17 cellular contexts compared by ENCODE assay signal in the genomic region with DNA sequence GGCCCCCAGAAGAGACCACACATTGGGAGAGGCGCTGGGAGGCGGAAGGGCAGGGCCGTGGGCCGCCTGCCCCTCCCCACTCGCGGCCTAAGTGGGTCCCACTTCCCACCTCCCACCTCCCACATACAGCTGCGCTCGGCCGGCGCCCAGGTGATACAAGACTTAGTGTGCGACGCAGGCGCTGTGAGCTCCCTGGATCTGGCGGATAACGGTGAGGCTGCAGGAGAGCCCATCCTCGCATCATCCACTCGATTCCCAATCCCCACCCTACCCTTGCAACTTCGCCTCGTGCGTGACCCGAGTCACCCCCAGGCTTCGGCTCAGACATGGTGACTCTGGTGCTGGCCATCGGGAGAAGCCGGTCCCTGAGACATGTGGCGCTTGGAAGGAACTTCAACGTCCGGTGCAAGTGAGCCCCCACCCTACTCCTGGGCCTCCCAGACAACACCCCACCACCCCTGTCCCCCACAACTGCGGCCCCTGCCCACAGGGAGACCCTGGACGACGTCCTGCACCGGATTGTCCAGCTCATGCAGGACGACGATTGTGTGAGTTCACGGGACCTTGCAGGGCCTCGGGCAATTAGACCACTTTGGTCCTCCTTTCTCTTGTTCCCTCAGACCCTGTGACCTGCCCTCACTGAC. TPM values are rescaled to one million over a fixed set of nuclear protein-coding genes. Genes with fewer than 3 reads are reported as not detected.
DNase-seq lines count a peak whose midpoint lies in the region; ATAC-seq, FAIRE-seq and TF ChIP-seq lines count a peak whose summit lies in the region.
"Had no signal": no experiment of that assay in that cellular context is flagged by ENCODE, and none has a peak within 500 bp of the region (broad histone marks: within the 10 kb centered on the region; RNA-seq: fewer than 3 reads in every experiment).

No MANE protein-coding gene starts in this region.

- H3K27me3 ChIP-seq in parathyroid adenoma (ENCODE audit: control insufficient read depth, insufficient read depth, low read length): peaks cover 7% of the 10 kb centered on the region
- H3K27me3 ChIP-seq in Peyer's patch: peaks cover 0 to 34% of the 10 kb centered on the region in 2 donors
- H3K27me3 ChIP-seq in SJCRH30: no peaks in the 10 kb centered on the region

- H3K9ac ChIP-seq in kidney (ENCODE audit: low read length in 2 of 2) (no peak overlapping the region), parathyroid adenoma (no peak overlapping the region)
- H3K9ac ChIP-seq: GM23248 had no signal

- H3K4me2 ChIP-seq in parathyroid adenoma (ENCODE audit: low read length): no peak overlapping the region

- DNase-seq in GM10266 (ENCODE audit: extremely low spot score) (peak; percentile 27), RPMI8226 (peak; percentile 2), kidney (peak; percentile 67), NOMO-1 treated with dmso at 0.1 percent for 144 hours (lab: John Stamatoyannopoulos, UW; ENCODE audit: unreplicated experiment) (no peak), Peyer's patch (no peak), SJCRH30 (no peak)
- DNase-seq: DMS53, NCI-H1092, NCI-H146, NCI-H2081, NCI-H524, Right ventricle myocardium superior had no signal

- H3K9me3 ChIP-seq in kidney (ENCODE audit: control insufficient read depth in 1 of 2, low read length in 2 of 2): no peaks in the 10 kb centered on the region
- H3K9me3 ChIP-seq in parathyroid adenoma (ENCODE audit: control insufficient read depth, low read length): no peaks in the 10 kb centered on the region
- no peaks in the 10 kb centered on the region for H3K9me3 ChIP-seq in Peyer's patch
- H3K9me3 ChIP-seq in SJCRH30 (replicated peaks): no peaks in the 10 kb centered on the region

- H3K36me3 ChIP-seq in kidney (ENCODE audit: control insufficient read depth in 1 of 2, insufficient read depth in 2 of 2, low read length in 2 of 2): no peaks in the 10 kb centered on the region
- H3K36me3 ChIP-seq in parathyroid adenoma (ENCODE audit: control insufficient read depth, insufficient read depth, low read length): no peaks in the 10 kb centered on the region
- no peaks in the 10 kb centered on the region for H3K36me3 ChIP-seq in Peyer's patch
- no peaks in the 10 kb centered on the region for H3K36me3 ChIP-seq in SJCRH30

- no peak for ATAC-seq in GM21737 (IDR thresholded peaks at IDR 0.05; ENCODE audit: unreplicated experiment)
- ATAC-seq: Panc1, SK-N-SH treated with all-trans-retinoic acid at 6 μM for 48 hours had no signal

- peak overlapping the region; percentile 72 for H2AFZ ChIP-seq in parathyroid adenoma
- H2AFZ ChIP-seq: GM23248 had no signal

- TF ChIP-seq POLR2A in Peyer's patch (IDR thresholded peaks at IDR 0.05): no peak

- H3K27ac ChIP-seq in kidney (ENCODE audit: low read depth in 2 of 2, low read length in 2 of 2) (no peak overlapping the region), parathyroid adenoma (no peak overlapping the region), Peyer's patch (no peak overlapping the region), SJCRH30 (no peak overlapping the region)
- H3K27ac ChIP-seq: GM23248 had no signal

- H3K79me2 ChIP-seq in parathyroid adenoma: no peaks in the 10 kb centered on the region

- no peak overlapping the region for H3K4me3 ChIP-seq in kidney (ENCODE audit: low read length in 2 of 2)
- no peak overlapping the region for H3K4me3 ChIP-seq in parathyroid adenoma (ENCODE audit: low read depth, low read length)
- no peak overlapping the region for H3K4me3 ChIP-seq in Peyer's patch
- H3K4me3 ChIP-seq in SJCRH30: no peak overlapping the region
- H3K4me3 ChIP-seq: GM23248 had no signal

- intact Hi-C loops in kidney (cut with DNase I): no loop called here

- TF ChIP-seq CTCF in GM10266 (IDR thresholded peaks at IDR 0.05; ENCODE audit: control insufficient read depth, insufficient read depth, low read depth, missing control alignments): no peak
- TF ChIP-seq CTCF in kidney (IDR thresholded peaks at IDR 0.05; ENCODE audit: borderline replicate concordance, extremely low read depth, insufficient read depth): no peak
- no peak for TF ChIP-seq CTCF in parathyroid adenoma (IDR thresholded peaks at IDR 0.05)
- TF ChIP-seq CTCF in Peyer's patch (IDR thresholded peaks at IDR 0.05): no peak

- FAIRE-seq in kidney (lab: Jason Lieb, UNC): no peak

- peaks cover 4 to 7% of the 10 kb centered on the region in 2 donors for H3K4me1 ChIP-seq in kidney (ENCODE audit: control insufficient read depth in 1 of 2, insufficient read depth in 1 of 2, low read depth in 1 of 2, low read length in 2 of 2)
- H3K4me1 ChIP-seq in parathyroid adenoma: no peaks in the 10 kb centered on the region
- peaks cover 0 to 27% (median 5%) of the 10 kb centered on the region in 4 donors for H3K4me1 ChIP-seq in Peyer's patch
- no peaks in the 10 kb centered on the region for H3K4me1 ChIP-seq in SJCRH30

RNA-seq across cellular contexts. Expression of gene CARMIL2, which starts 3.9 kb away (rescaled TPM):
- 7.1 TPM for total RNA-seq in kidney
- polyA plus RNA-seq in kidney (ENCODE audit: insufficient read depth, low read depth, low replicate concordance): 0.30 TPM
- 10 to 100 TPM in 3 of 4 donors, 1 to 10 TPM in 1; 8.4 to 55.3 (median 13.4) TPM for total RNA-seq in Peyer's patch
- total RNA-seq in SJCRH30 (2014; rRNA removed; shearing (Covaris generic)): 0.43 TPM in 2 replicates
- total RNA-seq: GM23248 had no signal

RNA-seq across cellular contexts. Expression of gene ACD, which starts 11.2 kb away (rescaled TPM):
- total RNA-seq in kidney (15.2 TPM), Peyer's patch (10 to 100 TPM; 14.2 to 37.2 (median 18.6) TPM)
- polyA plus RNA-seq in kidney (ENCODE audit: insufficient read depth, low read depth, low replicate concordance): 20.0 TPM
- total RNA-seq in SJCRH30 (2014; rRNA removed; shearing (Covaris generic)): 13.7 and 15.5 TPM in 2 replicates

RNA-seq across cellular contexts. Expression of gene PARD6A, which starts 11.9 kb away (rescaled TPM):
- total RNA-seq in kidney (6.1 TPM), Peyer's patch (1 to 10 TPM in 3 of 4 donors, not detected in 1; 1.0 to 4.3 (median 2.1) TPM)
- polyA plus RNA-seq in kidney (ENCODE audit: insufficient read depth, low read depth, low replicate concordance): 17.1 TPM
- total RNA-seq in SJCRH30 (2014; rRNA removed; shearing (Covaris generic)): 0.65 and 0.76 TPM in 2 replicates

RNA-seq across cellular contexts. Expression of gene ENKD1, which starts 17.7 kb away (rescaled TPM):
- total RNA-seq in kidney: 30.2 TPM
- 38.3 TPM for polyA plus RNA-seq in kidney (ENCODE audit: insufficient read depth, low read depth, low replicate concordance)
- 10 to 100 TPM; 10.6 to 26.3 (median 13.4) TPM for total RNA-seq in Peyer's patch
- total RNA-seq in SJCRH30 (2014; rRNA removed; shearing (Covaris generic)): 2.5 and 3.0 TPM in 2 replicates

RNA-seq across cellular contexts. Expression of gene C16orf86, which starts 17.7 kb away (rescaled TPM):
- total RNA-seq in kidney (6.6 TPM), Peyer's patch (1 to 10 TPM in 3 of 4 donors, under 1 TPM in 1; 0.54 to 6.6 (median 2.0) TPM)
- polyA plus RNA-seq in kidney (ENCODE audit: insufficient read depth, low read depth, low replicate concordance): 11.2 TPM
- total RNA-seq in SJCRH30 (2014; rRNA removed; shearing (Covaris generic)): 0.81 and 0.96 TPM in 2 replicates

Comparison
In these comparisons a context has a peak if more than half of its experiments do, and no peak if none do; other contexts are left out.
1. DNase-seq: peak in GM10266 (single experiment), RPMI8226 (single experiment) and kidney (single experiment); none in NOMO-1 treated with dmso at 0.1 percent for 144 hours (single experiment), Peyer's patch (0 of 3) and SJCRH30 (0 of 2).